Comparison of ENCODE assay signal across 1 cellular context in the genomic region with DNA sequence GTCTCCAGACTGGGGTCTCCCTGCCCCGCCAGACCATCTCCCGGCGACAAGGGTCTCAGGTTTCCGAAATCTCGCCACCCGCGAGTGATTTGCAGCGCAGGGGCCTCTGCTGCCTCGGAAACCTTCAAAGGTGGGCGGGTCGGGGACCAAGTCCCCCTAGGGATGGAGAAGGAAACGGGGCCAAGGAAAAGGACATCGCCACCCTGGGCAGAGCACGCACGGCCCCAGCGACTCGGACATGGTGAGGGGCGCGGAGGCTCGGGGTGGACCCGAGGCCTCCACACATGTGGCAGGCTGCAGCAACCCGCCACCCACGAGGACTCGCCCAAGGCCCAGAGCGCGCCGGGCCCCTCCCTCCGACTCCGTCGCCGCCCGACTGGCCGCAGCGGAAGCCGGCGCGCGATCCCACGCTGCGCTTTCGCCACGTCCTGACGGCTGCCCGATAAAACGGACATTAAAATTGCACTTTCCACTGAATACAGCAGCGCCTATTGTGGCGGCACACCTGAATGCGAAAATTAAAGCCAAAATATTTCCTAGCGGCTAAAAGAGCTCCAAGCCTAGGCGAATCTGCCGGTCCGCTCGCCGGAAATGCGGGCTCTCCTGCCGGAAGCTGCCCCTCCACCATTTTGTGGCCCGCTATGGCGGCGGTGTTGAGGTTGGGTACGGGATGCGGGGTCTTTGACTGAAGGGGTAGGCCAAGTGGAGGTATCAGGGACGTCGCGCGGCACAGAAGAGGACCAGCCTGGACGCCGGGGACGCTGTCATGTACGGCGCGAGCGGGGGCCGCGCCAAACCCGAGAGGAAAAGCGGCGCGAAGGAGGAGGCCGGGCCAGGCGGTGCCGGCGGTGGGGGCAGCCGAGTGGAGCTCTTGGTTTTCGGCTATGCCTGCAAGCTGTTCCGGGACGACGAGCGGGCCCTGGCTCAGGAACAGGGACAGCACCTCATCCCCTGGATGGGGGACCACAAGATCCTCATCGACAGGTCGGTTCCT.
TF ChIP-seq lines count a peak whose summit lies in the region.

A gene (plus strand): TSS at position 627 of the 994 bp plus-strand sequence. CDS start 140 bp downstream, at position 767.

TF ChIP-seq in HepG2, 621 proteins besides CTCF, POLR2A, EP300 and RAD21 (continued from another document and continues in another):
- TF ChIP-seq, protein P1, sequence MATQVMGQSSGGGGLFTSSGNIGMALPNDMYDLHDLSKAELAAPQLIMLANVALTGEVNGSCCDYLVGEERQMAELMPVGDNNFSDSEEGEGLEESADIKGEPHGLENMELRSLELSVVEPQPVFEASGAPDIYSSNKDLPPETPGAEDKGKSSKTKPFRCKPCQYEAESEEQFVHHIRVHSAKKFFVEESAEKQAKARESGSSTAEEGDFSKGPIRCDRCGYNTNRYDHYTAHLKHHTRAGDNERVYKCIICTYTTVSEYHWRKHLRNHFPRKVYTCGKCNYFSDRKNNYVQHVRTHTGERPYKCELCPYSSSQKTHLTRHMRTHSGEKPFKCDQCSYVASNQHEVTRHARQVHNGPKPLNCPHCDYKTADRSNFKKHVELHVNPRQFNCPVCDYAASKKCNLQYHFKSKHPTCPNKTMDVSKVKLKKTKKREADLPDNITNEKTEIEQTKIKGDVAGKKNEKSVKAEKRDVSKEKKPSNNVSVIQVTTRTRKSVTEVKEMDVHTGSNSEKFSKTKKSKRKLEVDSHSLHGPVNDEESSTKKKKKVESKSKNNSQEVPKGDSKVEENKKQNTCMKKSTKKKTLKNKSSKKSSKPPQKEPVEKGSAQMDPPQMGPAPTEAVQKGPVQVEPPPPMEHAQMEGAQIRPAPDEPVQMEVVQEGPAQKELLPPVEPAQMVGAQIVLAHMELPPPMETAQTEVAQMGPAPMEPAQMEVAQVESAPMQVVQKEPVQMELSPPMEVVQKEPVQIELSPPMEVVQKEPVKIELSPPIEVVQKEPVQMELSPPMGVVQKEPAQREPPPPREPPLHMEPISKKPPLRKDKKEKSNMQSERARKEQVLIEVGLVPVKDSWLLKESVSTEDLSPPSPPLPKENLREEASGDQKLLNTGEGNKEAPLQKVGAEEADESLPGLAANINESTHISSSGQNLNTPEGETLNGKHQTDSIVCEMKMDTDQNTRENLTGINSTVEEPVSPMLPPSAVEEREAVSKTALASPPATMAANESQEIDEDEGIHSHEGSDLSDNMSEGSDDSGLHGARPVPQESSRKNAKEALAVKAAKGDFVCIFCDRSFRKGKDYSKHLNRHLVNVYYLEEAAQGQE (IDR thresholded peaks at IDR 0.05; ENCODE audit: borderline replicate concordance in 1 of 2, low read depth in 1 of 2, low read length in 2 of 2), result 0 out of 4 replicates have a peak, but pooled peaks of 1 of the 2 experiments have one; percentile 32
- TF ChIP-seq, protein P2, sequence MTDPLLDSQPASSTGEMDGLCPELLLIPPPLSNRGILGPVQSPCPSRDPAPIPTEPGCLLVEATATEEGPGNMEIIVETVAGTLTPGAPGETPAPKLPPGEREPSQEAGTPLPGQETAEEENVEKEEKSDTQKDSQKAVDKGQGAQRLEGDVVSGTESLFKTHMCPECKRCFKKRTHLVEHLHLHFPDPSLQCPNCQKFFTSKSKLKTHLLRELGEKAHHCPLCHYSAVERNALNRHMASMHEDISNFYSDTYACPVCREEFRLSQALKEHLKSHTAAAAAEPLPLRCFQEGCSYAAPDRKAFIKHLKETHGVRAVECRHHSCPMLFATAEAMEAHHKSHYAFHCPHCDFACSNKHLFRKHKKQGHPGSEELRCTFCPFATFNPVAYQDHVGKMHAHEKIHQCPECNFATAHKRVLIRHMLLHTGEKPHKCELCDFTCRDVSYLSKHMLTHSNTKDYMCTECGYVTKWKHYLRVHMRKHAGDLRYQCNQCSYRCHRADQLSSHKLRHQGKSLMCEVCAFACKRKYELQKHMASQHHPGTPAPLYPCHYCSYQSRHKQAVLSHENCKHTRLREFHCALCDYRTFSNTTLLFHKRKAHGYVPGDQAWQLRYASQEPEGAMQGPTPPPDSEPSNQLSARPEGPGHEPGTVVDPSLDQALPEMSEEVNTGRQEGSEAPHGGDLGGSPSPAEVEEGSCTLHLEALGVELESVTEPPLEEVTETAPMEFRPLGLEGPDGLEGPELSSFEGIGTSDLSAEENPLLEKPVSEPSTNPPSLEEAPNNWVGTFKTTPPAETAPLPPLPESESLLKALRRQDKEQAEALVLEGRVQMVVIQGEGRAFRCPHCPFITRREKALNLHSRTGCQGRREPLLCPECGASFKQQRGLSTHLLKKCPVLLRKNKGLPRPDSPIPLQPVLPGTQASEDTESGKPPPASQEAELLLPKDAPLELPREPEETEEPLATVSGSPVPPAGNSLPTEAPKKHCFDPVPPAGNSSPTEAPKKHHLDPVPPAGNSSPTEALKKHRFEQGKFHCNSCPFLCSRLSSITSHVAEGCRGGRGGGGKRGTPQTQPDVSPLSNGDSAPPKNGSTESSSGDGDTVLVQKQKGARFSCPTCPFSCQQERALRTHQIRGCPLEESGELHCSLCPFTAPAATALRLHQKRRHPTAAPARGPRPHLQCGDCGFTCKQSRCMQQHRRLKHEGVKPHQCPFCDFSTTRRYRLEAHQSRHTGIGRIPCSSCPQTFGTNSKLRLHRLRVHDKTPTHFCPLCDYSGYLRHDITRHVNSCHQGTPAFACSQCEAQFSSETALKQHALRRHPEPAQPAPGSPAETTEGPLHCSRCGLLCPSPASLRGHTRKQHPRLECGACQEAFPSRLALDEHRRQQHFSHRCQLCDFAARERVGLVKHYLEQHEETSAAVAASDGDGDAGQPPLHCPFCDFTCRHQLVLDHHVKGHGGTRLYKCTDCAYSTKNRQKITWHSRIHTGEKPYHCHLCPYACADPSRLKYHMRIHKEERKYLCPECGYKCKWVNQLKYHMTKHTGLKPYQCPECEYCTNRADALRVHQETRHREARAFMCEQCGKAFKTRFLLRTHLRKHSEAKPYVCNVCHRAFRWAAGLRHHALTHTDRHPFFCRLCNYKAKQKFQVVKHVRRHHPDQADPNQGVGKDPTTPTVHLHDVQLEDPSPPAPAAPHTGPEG (CRISPR knock-in tag; IDR thresholded peaks at IDR 0.05), result peak; percentile 90
- no peak for TF ChIP-seq TCF7 (IDR thresholded peaks at IDR 0.05; ENCODE audit: low read depth)
- TF ChIP-seq SALL1 (CRISPR knock-in tag; IDR thresholded peaks at IDR 0.05), result peak; percentile 58; the same call in 1 of the 2 replicates
- TF ChIP-seq RNF2 (conservative IDR thresholded peaks at IDR 0.05; ENCODE audit: low read depth), result peak; percentile 68; the same call in 1 of the 2 replicates
- TF ChIP-seq, protein P3, sequence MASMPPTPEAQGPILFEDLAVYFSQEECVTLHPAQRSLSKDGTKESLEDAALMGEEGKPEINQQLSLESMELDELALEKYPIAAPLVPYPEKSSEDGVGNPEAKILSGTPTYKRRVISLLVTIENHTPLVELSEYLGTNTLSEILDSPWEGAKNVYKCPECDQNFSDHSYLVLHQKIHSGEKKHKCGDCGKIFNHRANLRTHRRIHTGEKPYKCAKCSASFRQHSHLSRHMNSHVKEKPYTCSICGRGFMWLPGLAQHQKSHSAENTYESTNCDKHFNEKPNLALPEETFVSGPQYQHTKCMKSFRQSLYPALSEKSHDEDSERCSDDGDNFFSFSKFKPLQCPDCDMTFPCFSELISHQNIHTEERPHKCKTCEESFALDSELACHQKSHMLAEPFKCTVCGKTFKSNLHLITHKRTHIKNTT (CRISPR knock-in tag; IDR thresholded peaks at IDR 0.05), result no peak
- TF ChIP-seq TGIF2 (CRISPR knock-in tag; IDR thresholded peaks at IDR 0.05), result peak; percentile 82; the same call in 1 of the 2 replicates
- TF ChIP-seq ZNF563 (CRISPR knock-in tag; IDR thresholded peaks at IDR 0.05), result peak; percentile 89; the same call in 1 of the 2 replicates
- TF ChIP-seq ZNF749 (CRISPR knock-in tag; IDR thresholded peaks at IDR 0.05; ENCODE audit: borderline replicate concordance), result peak; percentile 68; the same call in 1 of the 2 replicates
- TF ChIP-seq, protein P4, sequence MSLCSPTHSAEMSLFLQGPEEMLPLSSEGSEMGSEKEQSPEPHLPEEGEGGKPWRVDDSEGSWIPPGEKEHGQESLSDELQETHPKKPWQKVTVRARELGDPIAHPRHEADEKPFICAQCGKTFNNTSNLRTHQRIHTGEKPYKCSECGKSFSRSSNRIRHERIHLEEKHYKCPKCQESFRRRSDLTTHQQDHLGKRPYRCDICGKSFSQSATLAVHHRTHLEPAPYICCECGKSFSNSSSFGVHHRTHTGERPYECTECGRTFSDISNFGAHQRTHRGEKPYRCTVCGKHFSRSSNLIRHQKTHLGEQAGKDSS (CRISPR knock-in tag; IDR thresholded peaks at IDR 0.05; ENCODE audit: borderline replicate concordance, low read depth), result no peak
- no peak for TF ChIP-seq FOXK2 (IDR thresholded peaks at IDR 0.05)
- peak; percentile 12; the same call in 1 of the 2 replicates for TF ChIP-seq HOXD1 (CRISPR knock-in tag; IDR thresholded peaks at IDR 0.05)
- TF ChIP-seq ZNF552 (CRISPR knock-in tag; IDR thresholded peaks at IDR 0.05; ENCODE audit: borderline replicate concordance), result peak; percentile 86
- TF ChIP-seq, protein P5, sequence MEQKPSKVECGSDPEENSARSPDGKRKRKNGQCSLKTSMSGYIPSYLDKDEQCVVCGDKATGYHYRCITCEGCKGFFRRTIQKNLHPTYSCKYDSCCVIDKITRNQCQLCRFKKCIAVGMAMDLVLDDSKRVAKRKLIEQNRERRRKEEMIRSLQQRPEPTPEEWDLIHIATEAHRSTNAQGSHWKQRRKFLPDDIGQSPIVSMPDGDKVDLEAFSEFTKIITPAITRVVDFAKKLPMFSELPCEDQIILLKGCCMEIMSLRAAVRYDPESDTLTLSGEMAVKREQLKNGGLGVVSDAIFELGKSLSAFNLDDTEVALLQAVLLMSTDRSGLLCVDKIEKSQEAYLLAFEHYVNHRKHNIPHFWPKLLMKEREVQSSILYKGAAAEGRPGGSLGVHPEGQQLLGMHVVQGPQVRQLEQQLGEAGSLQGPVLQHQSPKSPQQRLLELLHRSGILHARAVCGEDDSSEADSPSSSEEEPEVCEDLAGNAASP (CRISPR knock-in tag; IDR thresholded peaks at IDR 0.05; ENCODE audit: borderline replicate concordance), result no peak; the same call in 1 of the 2 replicates
- no peak for TF ChIP-seq ZBTB42 (CRISPR knock-in tag; IDR thresholded peaks at IDR 0.05)
- TF ChIP-seq FOXA3 (CRISPR knock-in tag; IDR thresholded peaks at IDR 0.05), result no peak
- TF ChIP-seq ATAD3A (CRISPR knock-in tag; IDR thresholded peaks at IDR 0.05), result no peak; the same call in 1 of the 2 replicates
- peak; percentile 89 for TF ChIP-seq YEATS2 (CRISPR knock-in tag; IDR thresholded peaks at IDR 0.05; ENCODE audit: borderline replicate concordance)
- TF ChIP-seq, protein P6, sequence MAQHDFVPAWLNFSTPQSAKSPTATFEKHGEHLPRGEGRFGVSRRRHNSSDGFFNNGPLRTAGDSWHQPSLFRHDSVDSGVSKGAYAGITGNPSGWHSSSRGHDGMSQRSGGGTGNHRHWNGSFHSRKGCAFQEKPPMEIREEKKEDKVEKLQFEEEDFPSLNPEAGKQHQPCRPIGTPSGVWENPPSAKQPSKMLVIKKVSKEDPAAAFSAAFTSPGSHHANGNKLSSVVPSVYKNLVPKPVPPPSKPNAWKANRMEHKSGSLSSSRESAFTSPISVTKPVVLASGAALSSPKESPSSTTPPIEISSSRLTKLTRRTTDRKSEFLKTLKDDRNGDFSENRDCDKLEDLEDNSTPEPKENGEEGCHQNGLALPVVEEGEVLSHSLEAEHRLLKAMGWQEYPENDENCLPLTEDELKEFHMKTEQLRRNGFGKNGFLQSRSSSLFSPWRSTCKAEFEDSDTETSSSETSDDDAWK (CRISPR knock-in tag; IDR thresholded peaks at IDR 0.05), result no peak
- TF ChIP-seq RORA (CRISPR knock-in tag; IDR thresholded peaks at IDR 0.05), result no peak
- no peak for TF ChIP-seq MZF1 (CRISPR knock-in tag; IDR thresholded peaks at IDR 0.05; ENCODE audit: borderline replicate concordance)
- TF ChIP-seq RCOR2 (CRISPR knock-in tag; IDR thresholded peaks at IDR 0.05), result no peak
- TF ChIP-seq KLF9 (CRISPR knock-in tag; IDR thresholded peaks at IDR 0.05; ENCODE audit: low read depth), result no peak; the same call in 1 of the 2 replicates
- TF ChIP-seq HNRNPH1 (optimal IDR thresholded peaks at IDR 0.05; ENCODE audit: low read depth, low read length), result no peak
- peak; percentile 55; the same call in 1 of the 2 replicates for TF ChIP-seq ARID2 (CRISPR knock-in tag; IDR thresholded peaks at IDR 0.05; ENCODE audit: borderline replicate concordance)
- TF ChIP-seq, protein P7, sequence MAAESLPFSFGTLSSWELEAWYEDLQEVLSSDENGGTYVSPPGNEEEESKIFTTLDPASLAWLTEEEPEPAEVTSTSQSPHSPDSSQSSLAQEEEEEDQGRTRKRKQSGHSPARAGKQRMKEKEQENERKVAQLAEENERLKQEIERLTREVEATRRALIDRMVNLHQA (CRISPR knock-in tag; IDR thresholded peaks at IDR 0.05), result no peak
- TF ChIP-seq ZFYVE20 (CRISPR knock-in tag; IDR thresholded peaks at IDR 0.05; ENCODE audit: borderline replicate concordance, low read depth), result peak; percentile 89
- no peak for TF ChIP-seq ZNF816 (CRISPR knock-in tag; IDR thresholded peaks at IDR 0.05; ENCODE audit: borderline replicate concordance)
- peak; percentile 94 for TF ChIP-seq ZNF501 (CRISPR knock-in tag; IDR thresholded peaks at IDR 0.05)
- no peak for TF ChIP-seq CC2D1A (CRISPR knock-in tag; IDR thresholded peaks at IDR 0.05)
- TF ChIP-seq, protein P8, sequence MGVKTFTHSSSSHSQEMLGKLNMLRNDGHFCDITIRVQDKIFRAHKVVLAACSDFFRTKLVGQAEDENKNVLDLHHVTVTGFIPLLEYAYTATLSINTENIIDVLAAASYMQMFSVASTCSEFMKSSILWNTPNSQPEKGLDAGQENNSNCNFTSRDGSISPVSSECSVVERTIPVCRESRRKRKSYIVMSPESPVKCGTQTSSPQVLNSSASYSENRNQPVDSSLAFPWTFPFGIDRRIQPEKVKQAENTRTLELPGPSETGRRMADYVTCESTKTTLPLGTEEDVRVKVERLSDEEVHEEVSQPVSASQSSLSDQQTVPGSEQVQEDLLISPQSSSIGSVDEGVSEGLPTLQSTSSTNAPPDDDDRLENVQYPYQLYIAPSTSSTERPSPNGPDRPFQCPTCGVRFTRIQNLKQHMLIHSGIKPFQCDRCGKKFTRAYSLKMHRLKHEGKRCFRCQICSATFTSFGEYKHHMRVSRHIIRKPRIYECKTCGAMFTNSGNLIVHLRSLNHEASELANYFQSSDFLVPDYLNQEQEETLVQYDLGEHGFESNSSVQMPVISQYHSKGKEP (CRISPR knock-in tag; IDR thresholded peaks at IDR 0.05), result no peak
- TF ChIP-seq ZNF788 (CRISPR knock-in tag; IDR thresholded peaks at IDR 0.05; ENCODE audit: borderline replicate concordance), result peak; percentile 68; the same call in 1 of the 2 replicates
- peak; percentile 34; the same call in 1 of the 2 replicates for TF ChIP-seq NFYC (CRISPR knock-in tag; IDR thresholded peaks at IDR 0.05)
- TF ChIP-seq, protein P9, sequence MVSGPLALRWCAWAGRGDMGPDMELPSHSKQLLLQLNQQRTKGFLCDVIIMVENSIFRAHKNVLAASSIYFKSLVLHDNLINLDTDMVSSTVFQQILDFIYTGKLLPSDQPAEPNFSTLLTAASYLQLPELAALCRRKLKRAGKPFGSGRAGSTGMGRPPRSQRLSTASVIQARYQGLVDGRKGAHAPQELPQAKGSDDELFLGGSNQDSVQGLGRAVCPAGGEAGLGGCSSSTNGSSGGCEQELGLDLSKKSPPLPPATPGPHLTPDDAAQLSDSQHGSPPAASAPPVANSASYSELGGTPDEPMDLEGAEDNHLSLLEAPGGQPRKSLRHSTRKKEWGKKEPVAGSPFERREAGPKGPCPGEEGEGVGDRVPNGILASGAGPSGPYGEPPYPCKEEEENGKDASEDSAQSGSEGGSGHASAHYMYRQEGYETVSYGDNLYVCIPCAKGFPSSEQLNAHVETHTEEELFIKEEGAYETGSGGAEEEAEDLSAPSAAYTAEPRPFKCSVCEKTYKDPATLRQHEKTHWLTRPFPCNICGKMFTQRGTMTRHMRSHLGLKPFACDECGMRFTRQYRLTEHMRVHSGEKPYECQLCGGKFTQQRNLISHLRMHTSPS (CRISPR knock-in tag; IDR thresholded peaks at IDR 0.05; ENCODE audit: low read depth), result no peak
- TF ChIP-seq MIXL1 (CRISPR knock-in tag; IDR thresholded peaks at IDR 0.05), result no peak
- TF ChIP-seq ZNF207 (IDR thresholded peaks at IDR 0.05; ENCODE audit: borderline replicate concordance), result no peak
- peak; percentile 96 for TF ChIP-seq ZNF547 (CRISPR knock-in tag; IDR thresholded peaks at IDR 0.05)
- peak; percentile 62 for TF ChIP-seq HNRNPLL (IDR thresholded peaks at IDR 0.05; ENCODE audit: low read depth, low read length, poor library complexity, severe bottlenecking)
